Comparison of ENCODE assay signal across 20 cellular contexts in the genomic region with DNA sequence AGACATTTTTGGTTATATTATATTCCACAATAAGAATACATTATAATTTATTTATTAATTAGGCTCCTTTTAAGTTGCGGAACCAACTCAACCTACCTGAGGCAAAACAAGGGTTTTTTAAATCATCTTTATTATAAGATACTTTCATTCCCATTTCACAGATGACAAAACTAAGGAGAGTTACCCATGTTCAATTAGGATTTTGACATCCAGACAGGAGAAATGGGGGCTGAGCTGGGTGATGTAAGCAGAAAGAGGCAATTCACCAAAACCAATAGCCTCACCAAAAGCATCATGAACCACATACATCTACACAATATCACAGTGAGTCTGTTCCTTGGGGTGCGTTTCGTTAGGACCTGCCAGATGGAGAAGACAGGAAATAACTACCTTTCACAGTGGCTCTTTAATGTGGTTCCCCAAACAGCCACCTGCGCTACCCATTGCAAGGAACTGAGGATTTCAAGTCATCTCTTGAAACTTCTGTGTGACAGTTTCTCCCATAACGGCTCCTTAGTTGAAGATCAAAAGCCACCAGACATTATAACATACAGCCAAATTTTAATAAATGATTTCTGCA.
DNase-seq lines count a peak whose midpoint lies in the region; ATAC-seq and TF ChIP-seq lines count a peak whose summit lies in the region.
"Had no signal": no experiment of that assay in that cellular context is flagged by ENCODE, and none has a peak within 500 bp of the region (broad histone marks: within the 10 kb centered on the region; RNA-seq: fewer than 3 reads in every experiment).

No MANE protein-coding gene starts in this region.

- H3K27ac Mint-ChIP-seq in activated naive CD8-positive, alpha-beta T cell treated with anti-CD3 and anti-CD28 coated beads for 36 hours: no peak overlapping the region
- H3K27ac Mint-ChIP-seq: activated B cell treated with CpG ODN at 0.5 μM for 24 hours had no signal

- H3K9me3 Mint-ChIP-seq in activated naive CD8-positive, alpha-beta T cell treated with anti-CD3 and anti-CD28 coated beads for 36 hours: no peaks in the 10 kb centered on the region
- H3K9me3 Mint-ChIP-seq: activated B cell treated with CpG ODN at 0.5 μM for 24 hours had no signal

- H3K27ac ChIP-seq in thyroid gland: no peak overlapping the region
- H3K27ac ChIP-seq: 22Rv1, BLaER1, brain microvascular endothelial cell, PC-9, skin epidermis, stomach had no signal

- H3K4me1 Mint-ChIP-seq in activated naive CD8-positive, alpha-beta T cell treated with anti-CD3 and anti-CD28 coated beads for 36 hours: peaks cover 74% of the 10 kb centered on the region
- H3K4me1 Mint-ChIP-seq: activated B cell treated with CpG ODN at 0.5 μM for 24 hours had no signal

- no peak for TF ChIP-seq CTCF in thyroid gland (IDR thresholded peaks at IDR 0.05)

- no peak for DNase-seq in activated CD4-positive, CD25-positive, alpha-beta regulatory T cell treated with anti-CD3 and anti-CD28 coated beads, Interleukin-2, amount 50 U/mL, for 72 hours
- DNase-seq in T-helper 22 cell (ENCODE audit: low read depth) (peak; percentile 20), NCI-H1436 (lab: John Stamatoyannopoulos, UW) (no peak), thyroid gland (no peak)
- DNase-seq in activated naive CD8-positive, alpha-beta T cell treated with anti-CD3 and anti-CD28 coated beads for 36 hours: peak; percentile 46
- DNase-seq: activated B cell treated with CpG ODN at 0.5 μM for 24 hours, brain microvascular endothelial cell, dermis blood vessel endothelial cell, NCI-H2081, NCI-H69, PC-9, posterior cingulate gyrus, stomach had no signal

- H3K4me1 ChIP-seq in thyroid gland: peaks cover 0 to 8% of the 10 kb centered on the region in 2 donors

- intact Hi-C loops in thyroid gland (cut with DNase I): no loop called here

- H3K27me3 Mint-ChIP-seq in activated naive CD8-positive, alpha-beta T cell treated with anti-CD3 and anti-CD28 coated beads for 36 hours: no peaks in the 10 kb centered on the region

- 87 to 95% methylated on average over 5 of the region's 5 CpGs for WGBS in thyroid gland, 2 donors

- H3K9me3 ChIP-seq in thyroid gland: no peaks in the 10 kb centered on the region
- H3K9me3 ChIP-seq: BLaER1, stomach had no signal

- H3K4me3 ChIP-seq in thyroid gland (replicated peaks in 1 of 3): no peak overlapping the region
- H3K4me3 ChIP-seq: BLaER1, PC-9, skin epidermis, stomach had no signal

- TF ChIP-seq POLR2A in thyroid gland (IDR thresholded peaks at IDR 0.05): no peak

- no peak overlapping the region for H3K4me3 Mint-ChIP-seq in activated naive CD8-positive, alpha-beta T cell treated with anti-CD3 and anti-CD28 coated beads for 36 hours
- H3K4me3 Mint-ChIP-seq: activated B cell treated with CpG ODN at 0.5 μM for 24 hours had no signal

- H3K36me3 ChIP-seq in thyroid gland: no peaks in the 10 kb centered on the region
- H3K36me3 ChIP-seq: BLaER1, brain microvascular endothelial cell, stomach had no signal

- no peaks in the 10 kb centered on the region for H3K27me3 ChIP-seq in thyroid gland
- H3K27me3 ChIP-seq: BLaER1, brain microvascular endothelial cell had no signal

- no peaks in the 10 kb centered on the region for H3K36me3 Mint-ChIP-seq in activated naive CD8-positive, alpha-beta T cell treated with anti-CD3 and anti-CD28 coated beads for 36 hours

- peak; percentile 31 to 41 for ATAC-seq in activated CD4-positive, CD25-positive, alpha-beta regulatory T cell treated with anti-CD3 and anti-CD28 coated beads, Interleukin-2, amount 50 U/mL, for 24 hours
- ATAC-seq in HG02678 (IDR thresholded peaks at IDR 0.05; ENCODE audit: unreplicated experiment) (peak; percentile 69), GM18873 (IDR thresholded peaks at IDR 0.05; ENCODE audit: low FRiP score, unreplicated experiment) (no peak)
- ATAC-seq: HCT116 had no signal

Comparison
In these comparisons a context has a peak if more than half of its experiments do, and no peak if none do; other contexts are left out.
1. DNase-seq: peak in T-helper 22 cell (single experiment) and activated naive CD8-positive, alpha-beta T cell treated with anti-CD3 and anti-CD28 coated beads for 36 hours (single experiment); none in activated CD4-positive, CD25-positive, alpha-beta regulatory T cell treated with anti-CD3 and anti-CD28 coated beads, Interleukin-2, amount 50 U/mL, for 72 hours (single experiment), NCI-H1436 (single experiment) and thyroid gland (0 of 2).